9 cellular contexts compared by ENCODE assay signal in the genomic region with DNA sequence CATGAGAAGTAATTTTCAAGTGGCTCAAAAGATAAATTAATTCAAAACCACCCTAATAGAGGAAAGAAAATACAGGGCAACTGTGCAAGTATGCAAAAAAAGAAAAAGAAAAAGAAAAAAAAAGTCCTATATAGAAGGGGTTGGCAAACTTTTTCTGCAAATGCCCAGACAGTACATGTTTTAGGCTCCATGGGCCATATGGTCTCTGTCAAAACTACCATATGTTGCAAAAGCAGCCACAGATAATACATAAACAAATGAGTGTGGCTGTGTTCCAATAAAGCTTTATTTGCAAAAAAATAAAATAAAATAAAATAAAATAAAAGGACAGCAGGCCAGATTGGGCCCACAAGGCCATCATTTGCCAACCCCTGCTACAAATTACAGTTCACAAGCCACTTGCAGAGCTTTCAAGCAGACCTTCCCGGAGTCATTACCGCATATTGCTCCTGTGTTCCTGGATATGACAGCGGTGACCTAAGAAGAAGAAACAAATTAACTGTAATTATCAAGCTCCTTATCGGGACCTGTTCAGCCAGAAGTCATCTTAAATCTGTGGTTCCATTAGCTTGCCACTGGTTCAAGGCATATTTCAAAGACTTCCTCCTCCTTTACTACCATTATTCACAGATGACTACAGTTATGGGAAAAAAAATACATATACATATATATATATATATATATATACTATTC. TPM values are rescaled to one million over a fixed set of nuclear protein-coding genes. Genes with fewer than 3 reads are reported as not detected.
DNase-seq lines count a peak whose midpoint lies in the region; TF ChIP-seq lines count a peak whose summit lies in the region.
"Had no signal": no experiment of that assay in that cellular context is flagged by ENCODE, and none has a peak within 500 bp of the region (broad histone marks: within the 10 kb centered on the region; RNA-seq: fewer than 3 reads in every experiment).

No MANE protein-coding gene starts in this region.

- TF ChIP-seq CTCF in fibroblast of the aortic adventitia (IDR thresholded peaks at IDR 0.05; ENCODE audit: insufficient read depth, low read length) = no peak

- H3K27ac Mint-ChIP-seq in activated naive CD4-positive, alpha-beta T cell treated with anti-CD3 and anti-CD28 coated beads for 36 hours = peak overlapping the region; percentile 98

- no peaks in the 10 kb centered on the region for H3K27me3 Mint-ChIP-seq in activated naive CD4-positive, alpha-beta T cell treated with anti-CD3 and anti-CD28 coated beads for 36 hours (ENCODE audit: low read depth)

- H3K4me3 Mint-ChIP-seq in activated naive CD4-positive, alpha-beta T cell treated with anti-CD3 and anti-CD28 coated beads for 36 hours = no peak overlapping the region

- H3K36me3 Mint-ChIP-seq in activated naive CD4-positive, alpha-beta T cell treated with anti-CD3 and anti-CD28 coated beads for 36 hours (ENCODE audit: low read depth) = peaks cover 20% of the 10 kb centered on the region

- H3K9me3 Mint-ChIP-seq in activated naive CD4-positive, alpha-beta T cell treated with anti-CD3 and anti-CD28 coated beads for 36 hours = no peaks in the 10 kb centered on the region

- H3K4me1 Mint-ChIP-seq in activated naive CD4-positive, alpha-beta T cell treated with anti-CD3 and anti-CD28 coated beads for 36 hours (ENCODE audit: low read depth) = peaks cover 49% of the 10 kb centered on the region

- intact Hi-C loops in activated naive CD4-positive, alpha-beta T cell treated with anti-CD3 and anti-CD28 coated beads for 36 hours (cut with micrococcal nuclease) = loop anchor here (5.0 to 10.0 kb wide), 5 partner anchors 136 to 796 kb away; partner anchors contain the start of gene GSPT1

- H3K27ac ChIP-seq in substantia nigra (ENCODE audit: low read depth, low read length, poor library complexity, severe bottlenecking) = peak overlapping the region; percentile 35

- no peak for DNase-seq in activated naive CD4-positive, alpha-beta T cell treated with anti-CD3 and anti-CD28 coated beads for 36 hours
- DNase-seq in activated naive CD4-positive, alpha-beta T cell treated with anti-CD3 and anti-CD28 coated beads, Interleukin-2, amount 50 U/mL, for 16 hours = no peak
- DNase-seq in SK-N-DZ (ENCODE audit: low spot score) (peak; percentile 82), fibroblast of the aortic adventitia (ENCODE audit: low read depth) (peak; percentile 32), substantia nigra (lab: John Stamatoyannopoulos, UW) (no peak), cerebellar cortex (ENCODE audit: low spot score) (no peak), anterior cingulate cortex (lab: John Stamatoyannopoulos, UW) (no peak), NCI-H146 treated with DMSO at 0.1 percent for 48 hours (lab: John Stamatoyannopoulos, UW; ENCODE audit: unreplicated experiment) (no peak)
- DNase-seq: AML-193 had no signal

- CTCF ChIA-PET in activated naive CD4-positive, alpha-beta T cell treated with anti-CD3 and anti-CD28 coated beads for 36 hours (lab: Charles Lee) = interaction anchor here (0.6 to 1.6 kb wide), 4 partner anchors 10 to 242 kb away, joined by 3 to 9 read pairs (median 4); partner anchors contain the start of gene ZC3H7A

- no peak overlapping the region for H3K4me3 ChIP-seq in fibroblast of the aortic adventitia (ENCODE audit: low read depth, low read length)

RNA-seq across cellular contexts. Expression of gene ZC3H7A, which starts 15.9 kb away (rescaled TPM):
- 100 to 1,000 TPM; 123 to 127 TPM for total RNA-seq in activated naive CD4-positive, alpha-beta T cell treated with anti-CD3 and anti-CD28 coated beads for 36 hours
- 46.3 and 47.8 TPM in 2 replicates for polyA plus RNA-seq in SK-N-DZ (2014; cell fraction: cytosol; rRNA removed)
- polyA plus RNA-seq in SK-N-DZ (2014; cell fraction: nucleus; rRNA removed) = 112 and 113 TPM in 2 replicates
- total RNA-seq in fibroblast of the aortic adventitia (ENCODE audit: low replicate concordance) = 31.9 and 106 TPM in 2 replicates

RNA-seq across cellular contexts. Expression of gene TXNDC11, which starts 38.5 kb away (rescaled TPM):
- total RNA-seq in activated naive CD4-positive, alpha-beta T cell treated with anti-CD3 and anti-CD28 coated beads for 36 hours = 10 to 100 TPM; 24.6 to 25.5 TPM
- polyA plus RNA-seq in SK-N-DZ (2014; cell fraction: cytosol; rRNA removed) = 14.1 and 17.7 TPM in 2 replicates
- polyA plus RNA-seq in SK-N-DZ (2014; cell fraction: nucleus; rRNA removed) = 12.7 and 12.9 TPM in 2 replicates
- total RNA-seq in fibroblast of the aortic adventitia (ENCODE audit: low replicate concordance) = 9.0 and 24.0 TPM in 2 replicates

Comparison
In these comparisons a context has a peak if more than half of its experiments do, and no peak if none do; other contexts are left out.
1. DNase-seq: peak in SK-N-DZ (single experiment) and fibroblast of the aortic adventitia (single experiment); none in activated naive CD4-positive, alpha-beta T cell treated with anti-CD3 and anti-CD28 coated beads for 36 hours (single experiment), activated naive CD4-positive, alpha-beta T cell treated with anti-CD3 and anti-CD28 coated beads, Interleukin-2, amount 50 U/mL, for 16 hours (single experiment), substantia nigra (0 of 49), cerebellar cortex (single experiment), anterior cingulate cortex (0 of 58) and NCI-H146 treated with DMSO at 0.1 percent for 48 hours (single experiment).